23 cellular contexts compared by ENCODE assay signal in genomic region chr4:111693754-111694153, GRCh38.
"Had no signal": no experiment of that assay in that cellular context is flagged by ENCODE, and none has a peak within 500 bp of the region (broad histone marks: within the 10 kb centered on the region; RNA-seq: fewer than 3 reads in every experiment).

No MANE protein-coding gene starts in this region.

- H3K27ac ChIP-seq: left ventricle myocardium inferior, ovary, tibial nerve, uterus had no signal

- H3K9me3 ChIP-seq: left ventricle myocardium inferior, mucosa of descending colon, ovary, tibial nerve, uterus had no signal

- H3K36me3 ChIP-seq: left ventricle myocardium inferior, ovary, tibial nerve, uterus had no signal

- DNase-seq: hypothalamus; immature natural killer cell; kidney; left colon; left ventricle myocardium inferior; mesendoderm; midbrain; mucosa of descending colon; naive thymus-derived CD4-positive, alpha-beta T cell; ovary; retina; right cardiac atrium; small intestine; stimulated activated CD4-positive, alpha-beta T cell treated with anti-CD3 and anti-CD28 coated beads, Interleukin-1b, Interleukin-23, amount 100 ng/mL, for 48 hours; stimulated activated CD4-positive, alpha-beta T cell treated with anti-CD3 and anti-CD28 coated beads, Interleukin-2, amount 100 ng/mL, for 48 hours; stimulated activated CD4-positive, alpha-beta T cell treated with anti-CD3 and anti-CD28 coated beads, Interleukin-4, amount 100 ng/mL, for 4 hours; stimulated activated CD8-positive, alpha-beta memory T cell treated with anti-CD3 and anti-CD28 coated beads, Interleukin-4, amount 100 ng/mL, for 48 hours; stimulated activated naive CD4-positive, alpha-beta T cell treated with Interleukin-2 at 50 U/mL for 16 hours; stimulated activated naive CD8-positive, alpha-beta T cell treated with anti-CD3 and anti-CD28 coated beads, Interleukin-15, amount 100 ng/mL, for 72 hours; substantia nigra had no signal

- H3K4me1 ChIP-seq: left ventricle myocardium inferior had no signal

- H3K4me3 ChIP-seq: left ventricle myocardium inferior, lung, mucosa of descending colon, ovary, tibial nerve, uterus had no signal

- H3K27me3 ChIP-seq: tibial nerve, uterus had no signal
